18 cellular contexts compared by ENCODE assay signal in genomic region chr17:35543856-35544255, GRCh38. TPM values are rescaled to one million over a fixed set of nuclear protein-coding genes. Genes with fewer than 3 reads are reported as not detected.
DNase-seq lines count a peak whose midpoint lies in the region; ATAC-seq and TF ChIP-seq lines count a peak whose summit lies in the region.
"Had no signal": no experiment of that assay in that cellular context is flagged by ENCODE, and none has a peak within 500 bp of the region (broad histone marks: within the 10 kb centered on the region; RNA-seq: fewer than 3 reads in every experiment).

No MANE protein-coding gene starts in this region.

- ATAC-seq in RWPE2 (ENCODE audit: low read depth) = peak; percentile 41; the same call in 2 of the 3 replicates
- ATAC-seq: CD8-positive, alpha-beta T cell had no signal

- no peak overlapping the region for H2AFZ ChIP-seq in osteoblast (ENCODE audit: low read length)

- no peaks in the 10 kb centered on the region for H3K36me3 Mint-ChIP-seq in osteocyte (ENCODE audit: unreplicated experiment)
- H3K36me3 Mint-ChIP-seq: CD8-positive, alpha-beta T cell had no signal

- no peaks in the 10 kb centered on the region for H4K20me1 ChIP-seq in osteoblast (ENCODE audit: insufficient read depth, low read length)

- H3K4me2 ChIP-seq in osteoblast (ENCODE audit: insufficient read depth, low read length) = no peak overlapping the region
- H3K4me2 ChIP-seq: KMS-11 had no signal

- no peak overlapping the region for H3K27ac Mint-ChIP-seq in osteocyte (ENCODE audit: unreplicated experiment)
- H3K27ac Mint-ChIP-seq: CD8-positive, alpha-beta T cell had no signal

- no peaks in the 10 kb centered on the region for H3K4me1 ChIP-seq in RWPE2 (ENCODE audit: insufficient read depth, poor library complexity, severe bottlenecking)
- peaks cover 8% of the 10 kb centered on the region for H3K4me1 ChIP-seq in osteoblast (ENCODE audit: insufficient read depth, low read length)
- H3K4me1 ChIP-seq: BE2C had no signal

- H3K36me3 ChIP-seq in RWPE2 (ENCODE audit: low read depth) (no peaks in the 10 kb centered on the region), osteoblast (ENCODE audit: insufficient read depth, low read length) (no peaks in the 10 kb centered on the region)
- H3K36me3 ChIP-seq: BE2C had no signal

- H3K27me3 Mint-ChIP-seq in osteocyte (ENCODE audit: unreplicated experiment) = peaks cover 37% of the 10 kb centered on the region

- DNase-seq in EL (peak; percentile 22), RWPE2 (ENCODE audit: low spot score) (no peak), choroid plexus epithelial cell (ENCODE audit: low read depth) (peak; percentile 41), osteoblast (ENCODE audit: insufficient read length, low spot score, missing footprints) (no peak), cerebellum (ENCODE audit: low spot score) (no peak), COLO829 (ENCODE audit: low spot score) (no peak), osteocyte (ENCODE audit: extremely low spot score, unreplicated experiment) (no peak)
- DNase-seq: BE2C; CD8-positive, alpha-beta T cell; H7; NCI-H1105 treated with DMSO at 0.1 percent for 48 hours; NCI-H1694 treated with DMSO at 0.1 percent for 48 hours; NCI-H2107; NCI-H345; NCI-H526 treated with DMSO at 0.1 percent for 48 hours; SIG-M5 had no signal

- no peak overlapping the region for H3K4me3 Mint-ChIP-seq in osteocyte (ENCODE audit: unreplicated experiment)
- H3K4me3 Mint-ChIP-seq: CD8-positive, alpha-beta T cell had no signal

- H3K4me1 Mint-ChIP-seq in osteocyte (ENCODE audit: unreplicated experiment) = peaks cover 14% of the 10 kb centered on the region

- H3K9me3 ChIP-seq in RWPE2 (ENCODE audit: severe bottlenecking) (no peaks in the 10 kb centered on the region), osteoblast (ENCODE audit: low read depth, low read length) (no peaks in the 10 kb centered on the region)
- H3K9me3 ChIP-seq: BE2C had no signal

- no peak overlapping the region for H3K27ac ChIP-seq in RWPE2 (ENCODE audit: poor library complexity, severe bottlenecking)
- no peak overlapping the region for H3K27ac ChIP-seq in osteoblast (ENCODE audit: low read depth, low read length)
- H3K27ac ChIP-seq: KMS-11 had no signal

- TF ChIP-seq CTCF in RWPE2 (IDR thresholded peaks at IDR 0.05; ENCODE audit: poor library complexity, severe bottlenecking) (no peak), choroid plexus epithelial cell (conservative IDR thresholded peaks at IDR 0.05; ENCODE audit: low read depth, low read length) (no peak), osteoblast (IDR thresholded peaks at IDR 0.05; ENCODE audit: extremely low read depth, low read depth, low read length) (no peak), osteocyte (IDR thresholded peaks at IDR 0.05) (no peak)

- no peak overlapping the region for H3K4me3 ChIP-seq in RWPE2 (ENCODE audit: severe bottlenecking)
- no peak overlapping the region for H3K4me3 ChIP-seq in choroid plexus epithelial cell (ENCODE audit: low read depth, low read length)
- H3K4me3 ChIP-seq in osteoblast (ENCODE audit: insufficient read depth, low read length) = no peak overlapping the region

- peaks cover under 1% of the 10 kb centered on the region for H3K27me3 ChIP-seq in RWPE2 (ENCODE audit: insufficient read depth, poor library complexity, severe bottlenecking)
- peaks cover 24% of the 10 kb centered on the region for H3K27me3 ChIP-seq in osteoblast (ENCODE audit: insufficient read depth, low read length)

- H3K79me2 ChIP-seq in osteoblast (ENCODE audit: insufficient read depth, low read length) = no peaks in the 10 kb centered on the region

- no peaks in the 10 kb centered on the region for H3K9me3 Mint-ChIP-seq in osteocyte (ENCODE audit: unreplicated experiment)
- H3K9me3 Mint-ChIP-seq: CD8-positive, alpha-beta T cell had no signal

RNA-seq across cellular contexts. Expression of gene SLFN12L, which starts 6.4 kb away (rescaled TPM):
- total RNA-seq in osteoblast (0.36 and 0.88 TPM in 2 replicates), cerebellum (0.09 TPM), osteocyte (not detected in 2 replicates)
- total RNA-seq: H7, RPMI7951 had no signal

RNA-seq across cellular contexts. Expression of gene SLFN14, which starts 16.8 kb away (rescaled TPM):
- under 0.01 TPM in 2 replicates for total RNA-seq in osteoblast
- 0.18 TPM for total RNA-seq in cerebellum
- total RNA-seq in osteocyte = not detected in 2 replicates
- total RNA-seq: CD8-positive, alpha-beta T cell; H7; RPMI7951 had no signal

RNA-seq across cellular contexts. Expression of gene PEX12, which starts 34.5 kb away (rescaled TPM):
- total RNA-seq in osteoblast (8.0 and 8.8 TPM in 2 replicates), cerebellum (4.3 TPM), osteocyte (6.9 and 7.0 TPM in 2 replicates)

RNA-seq across cellular contexts. Expression of gene AP2B1, which starts 43.3 kb away (rescaled TPM):
- total RNA-seq in osteoblast = 84.0 and 93.1 TPM in 2 replicates
- 134 TPM for total RNA-seq in cerebellum
- total RNA-seq in osteocyte = 201 and 208 TPM in 2 replicates

Comparison
In these comparisons a context has a peak if more than half of its experiments do, and no peak if none do; other contexts are left out.
1. DNase-seq: peak in EL (single experiment) and choroid plexus epithelial cell (single experiment); none in RWPE2 (single experiment), osteoblast (single experiment), cerebellum (single experiment), COLO829 (single experiment) and osteocyte (single experiment).